10 cellular contexts compared by ENCODE assay signal in genomic region chr3:36648241-36649034, GRCh38.
DNase-seq lines count a peak whose midpoint lies in the region; ATAC-seq and TF ChIP-seq lines count a peak whose summit lies in the region.
"Had no signal": no experiment of that assay in that cellular context is flagged by ENCODE, and none has a peak within 500 bp of the region (broad histone marks: within the 10 kb centered on the region; RNA-seq: fewer than 3 reads in every experiment).

No MANE protein-coding gene starts in this region.

- H3K9me3 ChIP-seq in fibroblast of lung (ENCODE audit: control insufficient read depth, insufficient read depth, low read depth, low read length) (no peaks in the 10 kb centered on the region), adrenal gland (replicated peaks in 1 of 3) (no peaks in the 10 kb centered on the region)

- H4K20me1 ChIP-seq in fibroblast of lung (ENCODE audit: control insufficient read depth, extremely low read depth, insufficient read depth, low read length) = no peaks in the 10 kb centered on the region

- WGBS in adrenal gland, 4 donors = 60 to 68% (median 64%) methylated on average over 5 of the region's 5 CpGs

- H2AFZ ChIP-seq in fibroblast of lung (ENCODE audit: low read length) = no peak overlapping the region

- peak; percentile 69 for DNase-seq in AG20443 (ENCODE audit: low spot score)
- DNase-seq in HT1080 (ENCODE audit: low read depth) = peak; percentile 90
- DNase-seq in fibroblast of lung (ENCODE audit: low read depth in 2 of 2) = peak; percentile 86 to 98
- DNase-seq in NOMO-1 treated with DMSO at 0.1 percent for 48 hours (lab: John Stamatoyannopoulos, UW; ENCODE audit: unreplicated experiment) = no peak
- DNase-seq in C1 segment of cervical spinal cord (lab: John Stamatoyannopoulos, UW) = no peak
- DNase-seq in adrenal gland = no peak
- no peak for DNase-seq in cortex of kidney (lab: John Stamatoyannopoulos, UW)
- DNase-seq: right cardiac atrium had no signal

- H3K4me3 ChIP-seq in fibroblast of lung (replicated peaks in 1 of 4; ENCODE audit: control extremely low read depth in 1 of 4, insufficient read depth in 1 of 4, low read depth in 3 of 4, low read length in 4 of 4) = no peak overlapping the region
- no peak overlapping the region for H3K4me3 ChIP-seq in adrenal gland
- H3K4me3 ChIP-seq: coronary artery had no signal

- H3K79me2 ChIP-seq in fibroblast of lung (ENCODE audit: control insufficient read depth, insufficient read depth, low read length) = no peaks in the 10 kb centered on the region

- H3K4me2 ChIP-seq in fibroblast of lung (ENCODE audit: extremely low read depth, insufficient read depth, low read length) = no peak overlapping the region

- peaks cover 10% of the 10 kb centered on the region for H3K4me1 ChIP-seq in fibroblast of lung (ENCODE audit: control insufficient read depth, extremely low read depth, insufficient read depth, low read length)
- no peaks in the 10 kb centered on the region for H3K4me1 ChIP-seq in adrenal gland (replicated peaks in 1 of 2)

- peak; percentile 61 for ATAC-seq in GM21576 (IDR thresholded peaks at IDR 0.05; ENCODE audit: unreplicated experiment)
- ATAC-seq: right cardiac atrium had no signal

- H3K9ac ChIP-seq in fibroblast of lung (ENCODE audit: insufficient read depth, low read length) = no peak overlapping the region

- intact Hi-C loops in adrenal gland (cut with DNase I) = no loop called here

- TF ChIP-seq POLR2A in adrenal gland (IDR thresholded peaks at IDR 0.05) = no peak

- no peaks in the 10 kb centered on the region for H3K36me3 ChIP-seq in fibroblast of lung (ENCODE audit: control insufficient read depth, insufficient read depth, low read length)
- no peaks in the 10 kb centered on the region for H3K36me3 ChIP-seq in adrenal gland (replicated peaks in 1 of 2)

- H3K27ac ChIP-seq in fibroblast of lung (ENCODE audit: insufficient read depth, low read length) (no peak overlapping the region), adrenal gland (no peak overlapping the region)

- H3K27me3 ChIP-seq in fibroblast of lung (ENCODE audit: control insufficient read depth, insufficient read depth, low read length) = no peaks in the 10 kb centered on the region
- peaks cover 6% of the 10 kb centered on the region for H3K27me3 ChIP-seq in adrenal gland

- TF ChIP-seq CTCF in fibroblast of lung (conservative IDR thresholded peaks at IDR 0.05 in 1 of 2, IDR thresholded peaks at IDR 0.05 in 1 of 2; ENCODE audit: low read depth in 1 of 2, low read length in 2 of 2) = no peak
- TF ChIP-seq CTCF in adrenal gland (IDR thresholded peaks at IDR 0.05) = no peak

Comparison
In these comparisons a context has a peak if more than half of its experiments do, and no peak if none do; other contexts are left out.
1. DNase-seq: peak in AG20443 (single experiment), HT1080 (single experiment) and fibroblast of lung (2 of 2); none in NOMO-1 treated with DMSO at 0.1 percent for 48 hours (single experiment), C1 segment of cervical spinal cord (0 of 14), adrenal gland (0 of 7) and cortex of kidney (single experiment).